26 cellular contexts compared by ENCODE assay signal in genomic region chr12:42707312-42707711, GRCh38.
"Had no signal": no experiment of that assay in that cellular context is flagged by ENCODE, and none has a peak within 500 bp of the region (broad histone marks: within the 10 kb centered on the region; RNA-seq: fewer than 3 reads in every experiment).

No MANE protein-coding gene starts in this region.

- H3K79me2 ChIP-seq: hepatocyte had no signal

- DNase-seq: islet precursor cell; left ventricle myocardium inferior; midbrain; mucosa of descending colon; naive thymus-derived CD4-positive, alpha-beta T cell; ovary; right lobe of liver; stimulated activated CD4-positive, alpha-beta T cell treated with anti-CD3 and anti-CD28 coated beads, Interleukin-12 subunit alpha, Interleukin-12 subunit beta, amount 100 ng/mL, for 4 hours; stimulated activated CD4-positive, alpha-beta T cell treated with anti-CD3 and anti-CD28 coated beads, Interleukin-15, amount 100 ng/mL, for 24 hours; stimulated activated CD4-positive, alpha-beta T cell treated with anti-CD3 and anti-CD28 coated beads, Interleukin-2, amount 100 ng/mL, for 24 hours; stimulated activated CD4-positive, alpha-beta T cell treated with anti-CD3 and anti-CD28 coated beads, Interleukin-4, amount 100 ng/mL, for 1 hour; stimulated activated naive B cell treated with anti-CD40 and anti-IgM and Interleukin-4, amounts not matched to agents 10 μg/mL and 1 μg/mL and 100 μg/mL, for 72 hours; stimulated activated naive CD8-positive, alpha-beta T cell treated with anti-CD3 and anti-CD28 coated beads, Interleukin-15, Interleukin-2, amounts not matched to agents 100 U/mL and 50 U/mL, for 24 hours; stomach; testis; thyroid gland; transverse colon; upper lobe of left lung had no signal

- H3K4me3 ChIP-seq: hepatocyte, left ventricle myocardium inferior, lung, mucosa of descending colon, ovary, right atrium auricular region, right lobe of liver, skin epidermis, stomach, testis, thyroid gland, transverse colon, upper lobe of left lung, vagina had no signal

- H3K27me3 ChIP-seq: hepatocyte, ovary, right atrium auricular region, right lobe of liver, stomach, testis, thyroid gland, transverse colon, upper lobe of left lung, vagina had no signal

- H3K4me3 Mint-ChIP-seq: memory B cell; naive thymus-derived CD4-positive, alpha-beta T cell; natural killer cell treated with Interleukin-12 subunit alpha and Interleukin-12 subunit beta and Interleukin-15 and Interleukin-18, amount 100 ng/mL, for 72 hours; stimulated activated naive B cell treated with anti-CD40 and anti-IgM and Interleukin-4, amounts not matched to agents 10 μg/mL and 1 μg/mL and 100 μg/mL, for 72 hours had no signal

- H3K4me2 ChIP-seq: hepatocyte had no signal

- H3K36me3 Mint-ChIP-seq: memory B cell; naive thymus-derived CD4-positive, alpha-beta T cell; stimulated activated naive B cell treated with anti-CD40 and anti-IgM and Interleukin-4, amounts not matched to agents 10 μg/mL and 1 μg/mL and 100 μg/mL, for 72 hours had no signal

- H3K27me3 Mint-ChIP-seq: natural killer cell treated with Interleukin-12 subunit alpha and Interleukin-12 subunit beta and Interleukin-15 and Interleukin-18, amount 100 ng/mL, for 72 hours; progenitor cell of endocrine pancreas; stimulated activated naive B cell treated with anti-CD40 and anti-IgM and Interleukin-4, amounts not matched to agents 10 μg/mL and 1 μg/mL and 100 μg/mL, for 72 hours had no signal

- H3K4me1 ChIP-seq: right lobe of liver, stomach, thyroid gland, transverse colon had no signal

- H3K9me3 ChIP-seq: mucosa of descending colon, ovary, right atrium auricular region, right lobe of liver, stomach, testis, thyroid gland, transverse colon, upper lobe of left lung, vagina had no signal

- H3K27ac Mint-ChIP-seq: memory B cell; naive thymus-derived CD4-positive, alpha-beta T cell; natural killer cell treated with Interleukin-12 subunit alpha and Interleukin-12 subunit beta and Interleukin-15 and Interleukin-18, amount 100 ng/mL, for 72 hours; progenitor cell of endocrine pancreas; stimulated activated naive B cell treated with anti-CD40 and anti-IgM and Interleukin-4, amounts not matched to agents 10 μg/mL and 1 μg/mL and 100 μg/mL, for 72 hours had no signal

- H3K36me3 ChIP-seq: left ventricle myocardium inferior, ovary, right atrium auricular region, right lobe of liver, stomach, thyroid gland, transverse colon, upper lobe of left lung, vagina had no signal

- H3K27ac ChIP-seq: hepatocyte, ovary, right atrium auricular region, right lobe of liver, skin epidermis, thyroid gland, transverse colon, upper lobe of left lung, vagina had no signal

- ATAC-seq: mucosa of descending colon; naive thymus-derived CD4-positive, alpha-beta T cell; natural killer cell treated with Interleukin-12 subunit alpha and Interleukin-12 subunit beta and Interleukin-15 and Interleukin-18, amount 100 ng/mL, for 72 hours; right lobe of liver; stimulated activated naive B cell treated with anti-CD40 and anti-IgM and Interleukin-4, amounts not matched to agents 10 μg/mL and 1 μg/mL and 100 μg/mL, for 72 hours; stimulated activated naive CD8-positive, alpha-beta T cell treated with anti-CD3 and anti-CD28 coated beads, Interleukin-15, Interleukin-2, amounts not matched to agents 100 U/mL and 50 U/mL, for 24 hours had no signal

- H3K4me1 Mint-ChIP-seq: memory B cell; naive thymus-derived CD4-positive, alpha-beta T cell; stimulated activated naive B cell treated with anti-CD40 and anti-IgM and Interleukin-4, amounts not matched to agents 10 μg/mL and 1 μg/mL and 100 μg/mL, for 72 hours had no signal

- H2AFZ ChIP-seq: hepatocyte had no signal
